In the genomic region with DNA sequence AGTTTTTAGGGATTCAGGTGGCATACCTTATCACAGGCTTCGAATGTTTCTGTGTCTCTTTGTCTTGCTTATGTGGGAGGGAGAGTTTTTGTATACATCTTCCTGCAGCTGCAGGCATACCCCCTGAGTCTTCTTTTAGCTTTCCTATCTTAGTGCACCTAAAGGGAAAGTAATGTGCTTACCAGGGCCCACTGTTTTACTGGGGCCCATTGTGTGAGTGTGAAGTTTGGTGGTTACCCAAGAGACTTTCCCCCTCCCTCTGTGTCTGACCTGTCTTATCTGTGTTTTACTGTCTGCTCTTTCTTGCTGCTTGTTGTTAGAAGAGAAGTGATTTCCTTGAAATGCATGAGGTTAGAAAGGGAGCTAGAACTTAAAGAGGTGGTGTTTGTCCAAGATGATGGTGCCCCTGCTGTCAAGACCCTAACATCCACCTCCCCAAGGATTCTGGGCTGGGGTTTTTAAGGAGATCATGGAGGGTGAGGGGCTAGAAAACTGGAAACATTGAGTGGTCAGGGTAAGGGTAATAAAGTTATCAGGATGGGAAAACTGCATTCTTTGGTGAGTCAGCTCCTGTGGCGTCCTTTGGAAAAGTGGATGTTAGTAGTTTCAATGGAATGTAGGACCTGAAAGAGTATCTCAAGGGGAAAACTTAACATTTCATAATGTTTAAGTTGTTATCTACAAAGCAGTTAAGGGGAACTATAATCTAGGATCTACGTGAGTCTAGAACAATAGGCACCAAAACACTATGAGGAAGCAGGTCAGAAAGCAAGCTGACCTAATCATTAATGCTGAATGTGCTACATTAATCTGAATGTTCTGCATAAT, we compare ENCODE assay signal across 1 cellular context.
TF ChIP-seq lines count a peak whose summit lies in the region.

No MANE protein-coding gene starts in this region.

TF ChIP-seq in IMR-90, 13 proteins besides CTCF, POLR2A, EP300 and RAD21 (continued from another document):
- TF ChIP-seq CEBPB (IDR thresholded peaks at IDR 0.05; ENCODE audit: low read depth, low read length), result peak; percentile 50; the same call in 1 of the 2 replicates
- TF ChIP-seq RCOR1 (IDR thresholded peaks at IDR 0.05; ENCODE audit: insufficient replicate concordance, low read length), result peak; percentile 67
- TF ChIP-seq CHD1 (IDR thresholded peaks at IDR 0.05; ENCODE audit: low read depth, low read length), result no peak
- TF ChIP-seq, protein P1, sequence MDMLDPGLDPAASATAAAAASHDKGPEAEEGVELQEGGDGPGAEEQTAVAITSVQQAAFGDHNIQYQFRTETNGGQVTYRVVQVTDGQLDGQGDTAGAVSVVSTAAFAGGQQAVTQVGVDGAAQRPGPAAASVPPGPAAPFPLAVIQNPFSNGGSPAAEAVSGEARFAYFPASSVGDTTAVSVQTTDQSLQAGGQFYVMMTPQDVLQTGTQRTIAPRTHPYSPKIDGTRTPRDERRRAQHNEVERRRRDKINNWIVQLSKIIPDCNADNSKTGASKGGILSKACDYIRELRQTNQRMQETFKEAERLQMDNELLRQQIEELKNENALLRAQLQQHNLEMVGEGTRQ (IDR thresholded peaks at IDR 0.05; ENCODE audit: low read depth, low read length), result no peak
- TF ChIP-seq FOS (IDR thresholded peaks at IDR 0.05; ENCODE audit: low read depth, low read length), result peak; percentile 76
- no peak for TF ChIP-seq SMC3 (IDR thresholded peaks at IDR 0.05; ENCODE audit: low read depth, low read length)
- no peak for TF ChIP-seq MAZ (IDR thresholded peaks at IDR 0.05; ENCODE audit: borderline replicate concordance, low read depth, low read length)
- no peak for TF ChIP-seq MXI1 (IDR thresholded peaks at IDR 0.05; ENCODE audit: borderline replicate concordance, low read depth, low read length)
- TF ChIP-seq NFE2L2 (IDR thresholded peaks at IDR 0.05; ENCODE audit: low read depth, low read length), result peak; percentile 47; the same call in 1 of the 2 replicates
- no peak for TF ChIP-seq BHLHE40 (IDR thresholded peaks at IDR 0.05; ENCODE audit: low read depth, low read length)
- no peak for TF ChIP-seq ELK1 (IDR thresholded peaks at IDR 0.05; ENCODE audit: borderline replicate concordance, low read depth, low read length)
